7 cellular contexts compared by ENCODE assay signal in genomic region chr10:133394801-133395221, GRCh38. TPM values are rescaled to one million over a fixed set of nuclear protein-coding genes. Genes with fewer than 3 reads are reported as not detected.
DNase-seq lines count a peak whose midpoint lies in the region; ATAC-seq lines count a peak whose summit lies in the region.

No MANE protein-coding gene starts in this region.

- peak overlapping the region; percentile 99 for H3K4me3 Mint-ChIP-seq in activated T-helper 1 cell treated with anti-CD3 and anti-CD28 coated beads, Interleukin-12 subunit alpha, Interleukin-12 subunit beta, Interleukin-2, Interleukin-4 antibody, amounts not matched to agents 30 ng/mL and 10 ng/mL and 1 ng/mL, durations not matched to agents 14 hours and 24 hours and 36 hours
- peak overlapping the region; percentile 99 for H3K4me3 Mint-ChIP-seq in stimulated activated memory B cell treated with anti-CD40 and anti-IgM and Interleukin-4, amounts not matched to agents 10 μg/mL and 1 μg/mL and 100 μg/mL, for 72 hours

- peak overlapping the region; percentile 87 for H3K9ac ChIP-seq in HUES48 (ENCODE audit: low read depth, low read length)

- ATAC-seq in stimulated activated memory B cell treated with anti-CD40 and anti-IgM and Interleukin-4, amounts not matched to agents 10 μg/mL and 1 μg/mL and 100 μg/mL, for 72 hours, result no peak
- ATAC-seq in HG03571 (IDR thresholded peaks at IDR 0.05; ENCODE audit: unreplicated experiment), result no peak

- H3K4me3 ChIP-seq in HUES48 (ENCODE audit: low read depth, low read length) (peak overlapping the region; percentile 96), iPS-11a (ENCODE audit: low read depth, low read length) (peak overlapping the region; percentile 91)

- H3K27ac ChIP-seq in HUES48 (ENCODE audit: low read depth, low read length), result peak overlapping the region; percentile 96

- H3K27me3 ChIP-seq in HUES48 (ENCODE audit: control insufficient read depth, insufficient read depth, low read length), result no peaks in the 10 kb centered on the region

- H3K27me3 Mint-ChIP-seq in activated T-helper 1 cell treated with anti-CD3 and anti-CD28 coated beads, Interleukin-12 subunit alpha, Interleukin-12 subunit beta, Interleukin-2, Interleukin-4 antibody, amounts not matched to agents 30 ng/mL and 10 ng/mL and 1 ng/mL, durations not matched to agents 14 hours and 24 hours and 36 hours (ENCODE audit: insufficient read depth), result no peaks in the 10 kb centered on the region
- no peaks in the 10 kb centered on the region for H3K27me3 Mint-ChIP-seq in stimulated activated memory B cell treated with anti-CD40 and anti-IgM and Interleukin-4, amounts not matched to agents 10 μg/mL and 1 μg/mL and 100 μg/mL, for 72 hours

- H3K36me3 Mint-ChIP-seq in activated T-helper 1 cell treated with anti-CD3 and anti-CD28 coated beads, Interleukin-12 subunit alpha, Interleukin-12 subunit beta, Interleukin-2, Interleukin-4 antibody, amounts not matched to agents 30 ng/mL and 10 ng/mL and 1 ng/mL, durations not matched to agents 14 hours and 24 hours and 36 hours (ENCODE audit: low read depth), result peaks cover 21% of the 10 kb centered on the region
- H3K36me3 Mint-ChIP-seq in stimulated activated memory B cell treated with anti-CD40 and anti-IgM and Interleukin-4, amounts not matched to agents 10 μg/mL and 1 μg/mL and 100 μg/mL, for 72 hours, result peaks cover 33% of the 10 kb centered on the region

- DNase-seq in activated T-helper 1 cell treated with anti-CD3 and anti-CD28 coated beads, Interleukin-12 subunit alpha, Interleukin-12 subunit beta, Interleukin-2, Interleukin-4 antibody, amounts not matched to agents 30 ng/mL and 10 ng/mL and 1 ng/mL, durations not matched to agents 14 hours and 24 hours and 36 hours (ENCODE audit: low spot score), result no peak
- no peak for DNase-seq in amniotic stem cell (lab: John Stamatoyannopoulos, UW)
- no peak for DNase-seq in stimulated activated CD4-positive, alpha-beta T cell treated with anti-CD3 and anti-CD28 coated beads, Interleukin-4, amount 100 ng/mL, for 4 hours

- peaks cover 4% of the 10 kb centered on the region; the same call in 1 of the 2 replicates for H3K4me1 ChIP-seq in HUES48 (ENCODE audit: control insufficient read depth, insufficient read depth, low read length)

- H3K36me3 ChIP-seq in HUES48 (ENCODE audit: control insufficient read depth, insufficient read depth, low read length), result peaks cover 38% of the 10 kb centered on the region

- no peaks in the 10 kb centered on the region for H3K9me3 ChIP-seq in HUES48 (ENCODE audit: control insufficient read depth, insufficient read depth, low read length)

- peak overlapping the region; percentile 98 for H3K27ac Mint-ChIP-seq in activated T-helper 1 cell treated with anti-CD3 and anti-CD28 coated beads, Interleukin-12 subunit alpha, Interleukin-12 subunit beta, Interleukin-2, Interleukin-4 antibody, amounts not matched to agents 30 ng/mL and 10 ng/mL and 1 ng/mL, durations not matched to agents 14 hours and 24 hours and 36 hours
- peak overlapping the region; percentile 98 for H3K27ac Mint-ChIP-seq in stimulated activated memory B cell treated with anti-CD40 and anti-IgM and Interleukin-4, amounts not matched to agents 10 μg/mL and 1 μg/mL and 100 μg/mL, for 72 hours

- H3K9me3 Mint-ChIP-seq in activated T-helper 1 cell treated with anti-CD3 and anti-CD28 coated beads, Interleukin-12 subunit alpha, Interleukin-12 subunit beta, Interleukin-2, Interleukin-4 antibody, amounts not matched to agents 30 ng/mL and 10 ng/mL and 1 ng/mL, durations not matched to agents 14 hours and 24 hours and 36 hours, result no peaks in the 10 kb centered on the region
- H3K9me3 Mint-ChIP-seq in stimulated activated memory B cell treated with anti-CD40 and anti-IgM and Interleukin-4, amounts not matched to agents 10 μg/mL and 1 μg/mL and 100 μg/mL, for 72 hours, result no peaks in the 10 kb centered on the region

- H3K4me1 Mint-ChIP-seq in activated T-helper 1 cell treated with anti-CD3 and anti-CD28 coated beads, Interleukin-12 subunit alpha, Interleukin-12 subunit beta, Interleukin-2, Interleukin-4 antibody, amounts not matched to agents 30 ng/mL and 10 ng/mL and 1 ng/mL, durations not matched to agents 14 hours and 24 hours and 36 hours (ENCODE audit: low read depth), result peaks cover 25% of the 10 kb centered on the region
- H3K4me1 Mint-ChIP-seq in stimulated activated memory B cell treated with anti-CD40 and anti-IgM and Interleukin-4, amounts not matched to agents 10 μg/mL and 1 μg/mL and 100 μg/mL, for 72 hours, result peaks cover 70% of the 10 kb centered on the region

- intact Hi-C loops in activated T-helper 1 cell treated with anti-CD3 and anti-CD28 coated beads, Interleukin-12 subunit alpha, Interleukin-12 subunit beta, Interleukin-2, Interleukin-4 antibody, amounts not matched to agents 30 ng/mL and 10 ng/mL and 1 ng/mL, durations not matched to agents 14 hours and 24 hours and 36 hours (cut with micrococcal nuclease), result loop anchor here (1.0 to 10.0 kb wide), 8 partner anchors 16 to 1490 kb away; partner anchors contain the start of genes ECHS1, INPP5A, PAOX and PPP2R2D

RNA-seq across cellular contexts. Expression of gene MTG1, which starts 0.9 kb away (rescaled TPM):
- 64.9 and 67.9 TPM in 2 replicates for total RNA-seq in activated T-helper 1 cell treated with anti-CD3 and anti-CD28 coated beads, Interleukin-12 subunit alpha, Interleukin-12 subunit beta, Interleukin-2, Interleukin-4 antibody, amounts not matched to agents 30 ng/mL and 10 ng/mL and 1 ng/mL, durations not matched to agents 14 hours and 24 hours and 36 hours

RNA-seq across cellular contexts. Expression of gene PAOX, which starts 15.7 kb away (rescaled TPM):
- total RNA-seq in activated T-helper 1 cell treated with anti-CD3 and anti-CD28 coated beads, Interleukin-12 subunit alpha, Interleukin-12 subunit beta, Interleukin-2, Interleukin-4 antibody, amounts not matched to agents 30 ng/mL and 10 ng/mL and 1 ng/mL, durations not matched to agents 14 hours and 24 hours and 36 hours, result 6.6 and 7.5 TPM in 2 replicates

RNA-seq across cellular contexts. Expression of gene ECHS1, which starts 21.7 kb away (rescaled TPM):
- total RNA-seq in activated T-helper 1 cell treated with anti-CD3 and anti-CD28 coated beads, Interleukin-12 subunit alpha, Interleukin-12 subunit beta, Interleukin-2, Interleukin-4 antibody, amounts not matched to agents 30 ng/mL and 10 ng/mL and 1 ng/mL, durations not matched to agents 14 hours and 24 hours and 36 hours, result 69.3 and 69.6 TPM in 2 replicates

RNA-seq across cellular contexts. Expression of gene SPRN, which starts 29.6 kb away (rescaled TPM):
- total RNA-seq in activated T-helper 1 cell treated with anti-CD3 and anti-CD28 coated beads, Interleukin-12 subunit alpha, Interleukin-12 subunit beta, Interleukin-2, Interleukin-4 antibody, amounts not matched to agents 30 ng/mL and 10 ng/mL and 1 ng/mL, durations not matched to agents 14 hours and 24 hours and 36 hours, result not detected in 2 replicates

RNA-seq across cellular contexts. Expression of gene FUOM, which starts 37.0 kb away (rescaled TPM):
- 45.4 and 51.8 TPM in 2 replicates for total RNA-seq in activated T-helper 1 cell treated with anti-CD3 and anti-CD28 coated beads, Interleukin-12 subunit alpha, Interleukin-12 subunit beta, Interleukin-2, Interleukin-4 antibody, amounts not matched to agents 30 ng/mL and 10 ng/mL and 1 ng/mL, durations not matched to agents 14 hours and 24 hours and 36 hours
